Comparison of ENCODE assay signal across 1 cellular context in the genomic region with DNA sequence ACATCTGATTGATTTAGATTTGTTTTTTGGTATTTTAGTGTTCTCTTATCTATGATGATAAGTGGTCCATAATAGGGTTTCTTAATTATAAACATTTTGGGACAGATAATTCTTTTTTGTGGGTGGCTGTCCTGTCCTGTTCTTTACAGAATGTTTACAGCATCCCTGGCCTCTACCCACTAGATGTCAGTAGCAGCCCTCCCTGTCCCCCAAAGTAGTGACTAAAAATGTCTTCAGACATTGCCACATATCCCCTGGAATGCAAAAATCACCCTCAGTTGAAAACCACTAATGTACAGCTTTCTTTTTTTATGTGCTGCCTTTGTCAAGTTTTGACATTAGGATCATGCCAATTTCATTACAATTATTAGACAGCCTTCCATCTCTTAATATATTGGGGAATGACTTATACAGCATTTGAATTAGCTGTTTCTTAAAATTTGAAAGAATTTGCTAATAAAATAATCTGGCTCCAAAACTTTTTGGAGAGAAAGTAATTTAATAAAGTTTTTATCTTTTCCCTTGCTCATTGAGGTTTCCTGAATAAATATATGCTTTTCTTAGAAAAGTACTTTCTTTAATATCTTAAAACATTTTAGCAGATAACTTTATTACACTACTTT.
TF ChIP-seq lines count a peak whose summit lies in the region.

No MANE protein-coding gene starts in this region.

TF ChIP-seq in H1, 55 proteins besides CTCF, POLR2A, EP300 and RAD21:
- TF ChIP-seq CHD1 (IDR thresholded peaks at IDR 0.05; ENCODE audit: low read depth, low read length) (no peak), CEBPB (IDR thresholded peaks at IDR 0.05; ENCODE audit: low read depth, low read length) (peak; percentile 90), TEAD4 (IDR thresholded peaks at IDR 0.05; ENCODE audit: low read depth, low read length) (peak; percentile 60)
TF ChIP-seq in H1: peak in this region for 2.
